1 cellular context compared by ENCODE assay signal in the genomic region with DNA sequence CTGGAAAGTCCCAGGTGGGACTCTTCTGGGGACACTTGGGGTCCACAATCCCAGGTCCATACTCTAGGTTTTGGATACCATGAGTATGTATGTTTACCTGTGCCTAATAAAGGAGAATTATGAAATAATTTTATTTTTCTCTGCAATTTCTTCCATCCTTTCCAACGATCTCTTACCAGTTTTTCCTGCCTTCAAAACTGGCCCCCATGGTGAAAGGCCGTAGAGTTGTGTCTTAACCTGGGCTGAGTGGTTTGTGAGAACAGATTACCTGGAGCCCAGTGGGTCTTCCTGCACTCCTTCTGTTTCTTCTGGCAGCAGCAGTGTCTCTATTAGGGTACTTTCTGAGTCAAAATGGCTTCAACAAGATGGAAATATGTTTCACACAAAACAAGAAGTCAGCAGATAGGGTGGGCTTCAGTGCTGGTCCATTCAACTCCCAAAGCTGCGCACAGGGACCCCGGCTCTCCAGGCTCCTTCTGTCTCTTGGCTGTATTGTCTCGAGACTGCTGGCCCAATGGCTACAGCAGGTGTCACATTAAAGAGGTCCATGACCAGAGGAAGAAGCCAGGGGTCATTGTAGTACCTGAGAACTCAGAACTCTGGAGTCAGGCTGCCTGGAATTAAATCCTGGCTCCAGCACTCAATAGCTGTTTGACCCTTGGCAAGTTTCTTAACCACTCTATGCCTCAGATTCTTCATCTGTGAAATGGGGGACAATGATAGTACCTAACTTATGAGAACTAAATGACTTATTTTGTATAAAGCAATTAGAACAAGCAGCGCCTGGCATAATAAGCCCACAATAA.
TF ChIP-seq lines count a peak whose summit lies in the region.

No MANE protein-coding gene starts in this region.

TF ChIP-seq in HepG2, 621 proteins besides CTCF, POLR2A, EP300 and RAD21 (continued from another document and continues in another):
- no peak for TF ChIP-seq ZNF260 (CRISPR knock-in tag; IDR thresholded peaks at IDR 0.05; ENCODE audit: borderline replicate concordance, low read depth)
- no peak for TF ChIP-seq SMARCC2 (IDR thresholded peaks at IDR 0.05)
- TF ChIP-seq IKZF1 (IDR thresholded peaks at IDR 0.05), result no peak
- no peak for TF ChIP-seq ZBTB38 (CRISPR knock-in tag; IDR thresholded peaks at IDR 0.05)
- TF ChIP-seq SKIL (CRISPR knock-in tag; IDR thresholded peaks at IDR 0.05; ENCODE audit: borderline replicate concordance), result no peak
- TF ChIP-seq ELF1 (CRISPR knock-in tag; IDR thresholded peaks at IDR 0.05), result peak; percentile 28; the same call in 1 of the 2 replicates
- peak; percentile 30; the same call in 1 of the 2 replicates for TF ChIP-seq ZNF724P (CRISPR knock-in tag; IDR thresholded peaks at IDR 0.05; ENCODE audit: borderline replicate concordance)
- 0 out of 2 replicates have a peak, but pooled peaks have one; percentile 29 for TF ChIP-seq KAT7 (CRISPR knock-in tag; IDR thresholded peaks at IDR 0.05; ENCODE audit: borderline replicate concordance)
- no peak for TF ChIP-seq ZNF510 (CRISPR knock-in tag; IDR thresholded peaks at IDR 0.05; ENCODE audit: low read depth)
- TF ChIP-seq TRIM24 (CRISPR knock-in tag; IDR thresholded peaks at IDR 0.05), result no peak
- TF ChIP-seq CENPBD1 (CRISPR knock-in tag; IDR thresholded peaks at IDR 0.05; ENCODE audit: borderline replicate concordance, low read depth), result no peak
- no peak for TF ChIP-seq ZNF800 (CRISPR knock-in tag; IDR thresholded peaks at IDR 0.05)
- no peak for TF ChIP-seq ARHGAP35 (CRISPR knock-in tag; IDR thresholded peaks at IDR 0.05; ENCODE audit: borderline replicate concordance)
- TF ChIP-seq HMG20B (CRISPR knock-in tag; conservative IDR thresholded peaks at IDR 0.05), result no peak
- TF ChIP-seq ZNF205 (CRISPR knock-in tag; IDR thresholded peaks at IDR 0.05), result peak; percentile 10; the same call in 1 of the 2 replicates
- no peak for TF ChIP-seq BHLHE40 (IDR thresholded peaks at IDR 0.05; ENCODE audit: low read length)
- TF ChIP-seq ZC3H13 (CRISPR knock-in tag; IDR thresholded peaks at IDR 0.05), result no peak
- TF ChIP-seq SPEN (CRISPR knock-in tag; IDR thresholded peaks at IDR 0.05; ENCODE audit: low read depth), result no peak
- no peak for TF ChIP-seq ZNF556 (CRISPR knock-in tag; IDR thresholded peaks at IDR 0.05; ENCODE audit: borderline replicate concordance)
- TF ChIP-seq CREBL2 (CRISPR knock-in tag; IDR thresholded peaks at IDR 0.05; ENCODE audit: borderline replicate concordance), result no peak
- no peak; the same call in 1 of the 2 replicates for TF ChIP-seq ZNF546 (CRISPR knock-in tag; conservative IDR thresholded peaks at IDR 0.05)
- no peak for TF ChIP-seq ZNF639 (CRISPR knock-in tag; conservative IDR thresholded peaks at IDR 0.05)
- no peak for TF ChIP-seq ZFP90 (CRISPR knock-in tag; IDR thresholded peaks at IDR 0.05; ENCODE audit: borderline replicate concordance)
- peak; percentile 20; the same call in 1 of the 2 replicates for TF ChIP-seq SSRP1 (CRISPR knock-in tag; IDR thresholded peaks at IDR 0.05)
- no peak for TF ChIP-seq ZNF337 (CRISPR knock-in tag; IDR thresholded peaks at IDR 0.05; ENCODE audit: borderline replicate concordance, low read depth)
- peak; percentile 60 for TF ChIP-seq POLR2G (IDR thresholded peaks at IDR 0.05; ENCODE audit: low read depth, low read length)
- no peak for TF ChIP-seq SIN3B (IDR thresholded peaks at IDR 0.05; ENCODE audit: low read length)
- no peak for TF ChIP-seq LCORL (IDR thresholded peaks at IDR 0.05)
- no peak; the same call in 1 of the 2 replicates for TF ChIP-seq LCORL (CRISPR knock-in tag; IDR thresholded peaks at IDR 0.05)
- TF ChIP-seq HMGA1 (CRISPR knock-in tag; conservative IDR thresholded peaks at IDR 0.05), result no peak
- peak; percentile 53; the same call in 1 of the 2 replicates for TF ChIP-seq SAFB2 (CRISPR knock-in tag; IDR thresholded peaks at IDR 0.05; ENCODE audit: borderline replicate concordance, low read depth)
- TF ChIP-seq USF2 (IDR thresholded peaks at IDR 0.05; ENCODE audit: low read depth, low read length), result no peak
- TF ChIP-seq USF2 (CRISPR knock-in tag; IDR thresholded peaks at IDR 0.05; ENCODE audit: borderline replicate concordance), result no peak
- TF ChIP-seq ZNF746 (CRISPR knock-in tag; IDR thresholded peaks at IDR 0.05), result no peak
- TF ChIP-seq GZF1 (CRISPR knock-in tag; IDR thresholded peaks at IDR 0.05), result 0 out of 2 replicates have a peak, but pooled peaks have one; percentile 15
- TF ChIP-seq, protein P1, sequence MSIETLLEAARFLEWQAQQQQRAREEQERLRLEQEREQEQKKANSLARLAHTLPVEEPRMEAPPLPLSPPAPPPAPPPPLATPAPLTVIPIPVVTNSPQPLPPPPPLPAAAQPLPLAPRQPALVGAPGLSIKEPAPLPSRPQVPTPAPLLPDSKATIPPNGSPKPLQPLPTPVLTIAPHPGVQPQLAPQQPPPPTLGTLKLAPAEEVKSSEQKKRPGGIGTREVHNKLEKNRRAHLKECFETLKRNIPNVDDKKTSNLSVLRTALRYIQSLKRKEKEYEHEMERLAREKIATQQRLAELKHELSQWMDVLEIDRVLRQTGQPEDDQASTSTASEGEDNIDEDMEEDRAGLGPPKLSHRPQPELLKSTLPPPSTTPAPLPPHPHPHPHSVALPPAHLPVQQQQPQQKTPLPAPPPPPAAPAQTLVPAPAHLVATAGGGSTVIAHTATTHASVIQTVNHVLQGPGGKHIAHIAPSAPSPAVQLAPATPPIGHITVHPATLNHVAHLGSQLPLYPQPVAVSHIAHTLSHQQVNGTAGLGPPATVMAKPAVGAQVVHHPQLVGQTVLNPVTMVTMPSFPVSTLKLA (IDR thresholded peaks at IDR 0.05), result no peak
- no peak for TF ChIP-seq KLF12 (CRISPR knock-in tag; IDR thresholded peaks at IDR 0.05; ENCODE audit: borderline replicate concordance)
- TF ChIP-seq ZBTB46 (CRISPR knock-in tag; IDR thresholded peaks at IDR 0.05; ENCODE audit: borderline replicate concordance), result no peak
- no peak for TF ChIP-seq AHR (CRISPR knock-in tag; IDR thresholded peaks at IDR 0.05)
- TF ChIP-seq ZNF124 (CRISPR knock-in tag; IDR thresholded peaks at IDR 0.05), result no peak
- 0 out of 2 replicates have a peak, but pooled peaks have one; percentile 39 for TF ChIP-seq RBAK (CRISPR knock-in tag; IDR thresholded peaks at IDR 0.05)
- TF ChIP-seq ZNF768 (CRISPR knock-in tag; IDR thresholded peaks at IDR 0.05), result no peak
- no peak for TF ChIP-seq CREM (IDR thresholded peaks at IDR 0.05)
- TF ChIP-seq CREM (CRISPR knock-in tag; IDR thresholded peaks at IDR 0.05), result no peak
- no peak for TF ChIP-seq ZNF143 (CRISPR knock-in tag; IDR thresholded peaks at IDR 0.05)
- TF ChIP-seq, protein P2, sequence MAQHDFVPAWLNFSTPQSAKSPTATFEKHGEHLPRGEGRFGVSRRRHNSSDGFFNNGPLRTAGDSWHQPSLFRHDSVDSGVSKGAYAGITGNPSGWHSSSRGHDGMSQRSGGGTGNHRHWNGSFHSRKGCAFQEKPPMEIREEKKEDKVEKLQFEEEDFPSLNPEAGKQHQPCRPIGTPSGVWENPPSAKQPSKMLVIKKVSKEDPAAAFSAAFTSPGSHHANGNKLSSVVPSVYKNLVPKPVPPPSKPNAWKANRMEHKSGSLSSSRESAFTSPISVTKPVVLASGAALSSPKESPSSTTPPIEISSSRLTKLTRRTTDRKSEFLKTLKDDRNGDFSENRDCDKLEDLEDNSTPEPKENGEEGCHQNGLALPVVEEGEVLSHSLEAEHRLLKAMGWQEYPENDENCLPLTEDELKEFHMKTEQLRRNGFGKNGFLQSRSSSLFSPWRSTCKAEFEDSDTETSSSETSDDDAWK (CRISPR knock-in tag; IDR thresholded peaks at IDR 0.05), result no peak
- no peak for TF ChIP-seq ZBTB1 (CRISPR knock-in tag; IDR thresholded peaks at IDR 0.05; ENCODE audit: borderline replicate concordance)
- no peak for TF ChIP-seq ZNF275 (CRISPR knock-in tag; IDR thresholded peaks at IDR 0.05; ENCODE audit: borderline replicate concordance)
- TF ChIP-seq ZBTB8A (CRISPR knock-in tag; IDR thresholded peaks at IDR 0.05; ENCODE audit: borderline replicate concordance, low read depth), result no peak
- TF ChIP-seq KDM5A (IDR thresholded peaks at IDR 0.05; ENCODE audit: borderline replicate concordance, low read length), result no peak; the same call in 1 of the 2 replicates
- TF ChIP-seq NFKB2 (CRISPR knock-in tag; IDR thresholded peaks at IDR 0.05; ENCODE audit: borderline replicate concordance), result no peak
- TF ChIP-seq ZNF674 (CRISPR knock-in tag; IDR thresholded peaks at IDR 0.05; ENCODE audit: low read depth), result no peak
- TF ChIP-seq, protein P3, sequence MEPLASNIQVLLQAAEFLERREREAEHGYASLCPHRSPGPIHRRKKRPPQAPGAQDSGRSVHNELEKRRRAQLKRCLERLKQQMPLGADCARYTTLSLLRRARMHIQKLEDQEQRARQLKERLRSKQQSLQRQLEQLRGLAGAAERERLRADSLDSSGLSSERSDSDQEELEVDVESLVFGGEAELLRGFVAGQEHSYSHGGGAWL (CRISPR knock-in tag; IDR thresholded peaks at IDR 0.05), result no peak
